In the genomic region with DNA sequence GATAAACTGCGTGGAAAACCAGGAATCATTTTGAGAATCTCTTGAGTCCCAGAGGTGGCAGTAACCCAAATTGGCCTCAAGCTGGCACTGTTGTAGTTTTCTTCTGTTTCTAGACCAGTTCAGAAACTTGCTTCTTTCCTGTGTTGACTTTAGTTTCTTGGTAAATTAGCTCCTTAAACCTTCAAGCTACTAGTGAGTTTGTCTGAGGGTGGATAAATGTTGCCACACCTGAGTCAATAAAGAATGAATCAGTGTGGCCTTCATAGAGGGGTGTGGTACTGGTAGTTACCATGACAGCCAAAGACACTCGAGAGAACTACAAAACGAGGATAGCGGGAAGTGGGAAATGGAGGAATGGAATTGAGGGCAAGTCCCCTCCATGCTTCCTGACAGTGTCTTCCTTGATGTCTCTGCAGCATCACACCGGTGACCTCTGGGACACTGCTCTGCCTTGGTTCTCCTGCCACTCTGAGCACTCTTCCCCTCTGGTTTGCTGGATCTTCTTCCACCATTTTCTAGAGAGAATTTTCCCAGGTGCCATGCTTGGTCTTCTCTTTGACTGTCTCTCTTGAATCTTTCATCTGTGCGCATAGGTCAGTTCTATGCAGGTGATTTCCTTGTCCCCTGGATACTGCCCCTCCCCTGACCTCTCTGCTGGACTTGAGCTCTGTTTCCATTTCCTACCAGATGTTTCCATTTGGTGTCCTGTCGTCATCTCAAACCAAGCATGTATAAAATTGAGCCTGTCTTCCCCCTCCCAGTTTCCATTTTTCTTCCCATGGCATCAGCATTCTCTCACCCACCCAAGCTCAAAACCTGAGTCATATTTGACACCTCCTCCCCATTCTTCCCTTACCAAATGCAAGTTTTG, we compare ENCODE assay signal across 8 cellular contexts. TPM values are rescaled to one million over a fixed set of nuclear protein-coding genes. Genes with fewer than 3 reads are reported as not detected.
DNase-seq lines count a peak whose midpoint lies in the region; ATAC-seq and TF ChIP-seq lines count a peak whose summit lies in the region.

No MANE protein-coding gene starts in this region.

- H3K9me3 Mint-ChIP-seq in activated naive CD4-positive, alpha-beta T cell treated with anti-CD3 and anti-CD28 coated beads for 36 hours = peaks cover 2% of the 10 kb centered on the region
- H3K9me3 Mint-ChIP-seq in MCF 10A (ENCODE audit: unreplicated experiment) (no peaks in the 10 kb centered on the region), mesothelial cell of epicardium (peaks cover 8% of the 10 kb centered on the region)

- no peaks in the 10 kb centered on the region for H3K27me3 Mint-ChIP-seq in activated naive CD4-positive, alpha-beta T cell treated with anti-CD3 and anti-CD28 coated beads for 36 hours (ENCODE audit: low read depth)
- H3K27me3 Mint-ChIP-seq in MCF 10A (ENCODE audit: insufficient read depth, unreplicated experiment) (no peaks in the 10 kb centered on the region), mesothelial cell of epicardium (ENCODE audit: low read depth) (no peaks in the 10 kb centered on the region)

- H3K36me3 Mint-ChIP-seq in activated naive CD4-positive, alpha-beta T cell treated with anti-CD3 and anti-CD28 coated beads for 36 hours (ENCODE audit: low read depth) = no peaks in the 10 kb centered on the region
- H3K36me3 Mint-ChIP-seq in MCF 10A (ENCODE audit: insufficient read depth, unreplicated experiment) = peaks cover 6% of the 10 kb centered on the region
- peaks cover 1% of the 10 kb centered on the region for H3K36me3 Mint-ChIP-seq in mesothelial cell of epicardium

- CTCF ChIA-PET in activated naive CD4-positive, alpha-beta T cell treated with anti-CD3 and anti-CD28 coated beads for 36 hours (lab: Charles Lee) = interaction anchor here (0.7 to 4.8 kb wide), 31 partner anchors 9 to 302 kb away, joined by 3 to 73 read pairs (median 6); a partner anchor contains a TSS
- CTCF ChIA-PET in MCF 10A (lab: Yijun Ruan, JAX) = interaction anchor here (0.6 to 4.0 kb wide), 24 partner anchors 7 to 192 kb away, joined by 3 to 57 read pairs (median 4); a partner anchor contains a TSS

- peak; percentile 59 for DNase-seq in activated naive CD4-positive, alpha-beta T cell treated with anti-CD3 and anti-CD28 coated beads for 36 hours
- DNase-seq in activated naive CD4-positive, alpha-beta T cell (lab: John Stamatoyannopoulos, UW) = no peak
- DNase-seq in MV-4-11 (lab: John Stamatoyannopoulos, UW) (peak; percentile 38), MCF 10A (ENCODE audit: unreplicated experiment) (peak; percentile 92), mesothelial cell of epicardium (ENCODE audit: low spot score in 2 of 2, unreplicated experiment in 2 of 2) (no peak), NCI-H1092 (lab: John Stamatoyannopoulos, UW) (no peak)

- POLR2A ChIA-PET in MCF 10A (lab: Yijun Ruan, JAX) = interaction anchor here (0.6 to 3.7 kb wide), 34 partner anchors 8 to 503 kb away, joined by 3 to 29 read pairs (median 4); a partner anchor contains a TSS

- ATAC-seq in HG03342 (IDR thresholded peaks at IDR 0.05; ENCODE audit: unreplicated experiment) = no peak
- no peak for ATAC-seq in GM18861 (IDR thresholded peaks at IDR 0.05; ENCODE audit: unreplicated experiment)

- TF ChIP-seq CTCF in MCF 10A (IDR thresholded peaks at IDR 0.05; ENCODE audit: unreplicated experiment) (peak; percentile 57), mesothelial cell of epicardium (IDR thresholded peaks at IDR 0.05; ENCODE audit: unreplicated experiment) (peak; percentile 50)

- BruUV-seq in MCF 10A (replicated peaks; lab: Mats Ljungman, UMichigan) = TSS peak; percentile 27

- H3K4me3 Mint-ChIP-seq in activated naive CD4-positive, alpha-beta T cell treated with anti-CD3 and anti-CD28 coated beads for 36 hours = no peak overlapping the region
- peak overlapping the region; percentile 42 for H3K4me3 Mint-ChIP-seq in MCF 10A (ENCODE audit: unreplicated experiment)
- H3K4me3 Mint-ChIP-seq in mesothelial cell of epicardium = no peak overlapping the region

- peaks cover 60% of the 10 kb centered on the region for H3K4me1 Mint-ChIP-seq in activated naive CD4-positive, alpha-beta T cell treated with anti-CD3 and anti-CD28 coated beads for 36 hours (ENCODE audit: low read depth)
- H3K4me1 Mint-ChIP-seq in MCF 10A (ENCODE audit: insufficient read depth, unreplicated experiment) (peaks cover 37% of the 10 kb centered on the region), mesothelial cell of epicardium (peaks cover 3% of the 10 kb centered on the region)

- intact Hi-C loops in activated naive CD4-positive, alpha-beta T cell treated with anti-CD3 and anti-CD28 coated beads for 36 hours (cut with micrococcal nuclease) = loop anchor here (1.0 to 2.0 kb wide), 2 partner anchors 29 to 36 kb away; no protein-coding TSS in a partner anchor
- intact Hi-C loops in MCF 10A (cut with micrococcal nuclease) = loop anchor here (5.0 kb wide), 1 partner anchor 36 kb away; no protein-coding TSS in a partner anchor

- peak overlapping the region; percentile 90 for H3K27ac Mint-ChIP-seq in activated naive CD4-positive, alpha-beta T cell treated with anti-CD3 and anti-CD28 coated beads for 36 hours
- H3K27ac Mint-ChIP-seq in MCF 10A (ENCODE audit: low read depth, unreplicated experiment) = peak overlapping the region; percentile 97
- peak overlapping the region; percentile 24 for H3K27ac Mint-ChIP-seq in mesothelial cell of epicardium

RNA-seq across cellular contexts. Expression of a gene that starts 7.2 kb away (rescaled TPM):
- total RNA-seq in activated naive CD4-positive, alpha-beta T cell treated with anti-CD3 and anti-CD28 coated beads for 36 hours = 10 to 100 TPM; 40.7 to 42.0 TPM
- total RNA-seq in MCF 10A (2022) = 54.8 and 79.9 TPM in 2 replicates
- total RNA-seq in mesothelial cell of epicardium = 32.0 to 37.9 TPM (median 32.2 TPM) in 3 replicates

RNA-seq across cellular contexts. Expression of a gene that starts 27.2 kb away (rescaled TPM):
- not detected for total RNA-seq in activated naive CD4-positive, alpha-beta T cell treated with anti-CD3 and anti-CD28 coated beads for 36 hours
- total RNA-seq in MCF 10A (2022) (5.8 and 7.0 TPM in 2 replicates), mesothelial cell of epicardium (5.9 to 6.3 TPM (median 6.1 TPM) in 3 replicates)

RNA-seq across cellular contexts. Expression of a gene that starts 42.9 kb away (rescaled TPM):
- 1 to 10 TPM; 4.1 to 5.4 TPM for total RNA-seq in activated naive CD4-positive, alpha-beta T cell treated with anti-CD3 and anti-CD28 coated beads for 36 hours
- total RNA-seq in MCF 10A (2022) = 31.7 and 38.0 TPM in 2 replicates
- total RNA-seq in mesothelial cell of epicardium = 50.4 to 59.0 TPM (median 55.4 TPM) in 3 replicates

RNA-seq across cellular contexts. Expression of a gene that starts 45.6 kb away (rescaled TPM):
- 10 to 100 TPM; 29.5 to 30.7 TPM for total RNA-seq in activated naive CD4-positive, alpha-beta T cell treated with anti-CD3 and anti-CD28 coated beads for 36 hours
- 9.9 and 18.3 TPM in 2 replicates for total RNA-seq in MCF 10A (2022)
- total RNA-seq in mesothelial cell of epicardium = 44.7 to 48.8 TPM (median 48.7 TPM) in 3 replicates

RNA-seq across cellular contexts. Expression of a gene that starts 55.5 kb away (rescaled TPM):
- 100 to 1,000 TPM; 202 to 204 TPM for total RNA-seq in activated naive CD4-positive, alpha-beta T cell treated with anti-CD3 and anti-CD28 coated beads for 36 hours
- total RNA-seq in MCF 10A (2022) (123 and 143 TPM in 2 replicates), mesothelial cell of epicardium (103 to 107 TPM (median 103 TPM) in 3 replicates)

Comparison
In these comparisons a context has a peak if more than half of its experiments do, and no peak if none do; other contexts are left out.
1. DNase-seq: peak in activated naive CD4-positive, alpha-beta T cell treated with anti-CD3 and anti-CD28 coated beads for 36 hours (single experiment), MV-4-11 (single experiment) and MCF 10A (single experiment); none in activated naive CD4-positive, alpha-beta T cell (0 of 4), mesothelial cell of epicardium (0 of 2) and NCI-H1092 (single experiment).
2. H3K27ac Mint-ChIP-seq: peak in every context shown above with its lines; median percentile 97 in MCF 10A; 90 in activated naive CD4-positive, alpha-beta T cell treated with anti-CD3 and anti-CD28 coated beads for 36 hours; 24 in mesothelial cell of epicardium.